In the genomic region with DNA sequence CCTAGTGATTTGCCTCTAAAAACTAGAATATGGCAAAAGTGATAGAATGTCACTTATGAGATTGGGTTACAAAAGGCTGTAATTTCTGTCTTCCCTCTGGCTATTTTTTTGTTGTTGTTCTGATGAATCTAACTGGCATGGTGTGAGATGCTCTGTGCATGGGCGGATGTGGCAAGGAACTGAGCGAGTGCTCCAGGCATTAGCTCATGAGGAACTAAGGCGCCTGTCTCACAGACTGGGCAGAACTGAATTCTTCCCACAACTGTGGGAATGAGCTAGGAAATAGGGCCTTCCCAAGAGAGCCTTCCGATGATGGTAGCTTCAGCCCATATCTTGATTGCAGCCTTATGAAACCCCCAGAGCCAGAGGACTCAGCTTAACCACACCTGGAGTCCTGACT, we compare ENCODE assay signal across 17 cellular contexts.
DNase-seq lines count a peak whose midpoint lies in the region; TF ChIP-seq lines count a peak whose summit lies in the region.
"Had no signal": no experiment of that assay in that cellular context is flagged by ENCODE, and none has a peak within 500 bp of the region (broad histone marks: within the 10 kb centered on the region; RNA-seq: fewer than 3 reads in every experiment).

No MANE protein-coding gene starts in this region.

- CTCF ChIA-PET in mammary epithelial cell (lab: Charles Lee; ENCODE audit: low non-redundant PET) = no interaction called here

- peaks cover 10% of the 10 kb centered on the region for H3K27me3 Mint-ChIP-seq in type B pancreatic cell

- H3K4me3 ChIP-seq in mammary epithelial cell (replicated peaks in 1 of 3; ENCODE audit: insufficient read depth in 1 of 3, low read depth in 2 of 3, low read length in 3 of 3) (no peak overlapping the region), skeletal muscle satellite cell (ENCODE audit: low read length) (no peak overlapping the region)
- H3K4me3 ChIP-seq: HAP-1, Peyer's patch had no signal

- H3K9ac ChIP-seq in mammary epithelial cell (ENCODE audit: insufficient read depth, low read length) (no peak overlapping the region), skeletal muscle satellite cell (ENCODE audit: low read depth, low read length) (peak overlapping the region; percentile 53)

- dilution Hi-C loops in mammary epithelial cell (cut with HindIII; ENCODE audit: low sequenced_read_pairs) = no loop called here

- no peak overlapping the region for H3K4me3 Mint-ChIP-seq in type B pancreatic cell
- H3K4me3 Mint-ChIP-seq: CD8-positive, alpha-beta T cell had no signal

- DNase-seq in EL (peak; percentile 96), LHCN-M2 (ENCODE audit: low read depth) (peak; percentile 71), mammary epithelial cell (peak; percentile 17), SIG-M5 treated with dmso at 0.1 percent for 504 hours (lab: John Stamatoyannopoulos, UW; ENCODE audit: unreplicated experiment) (no peak), type B pancreatic cell (ENCODE audit: extremely low spot score, unreplicated experiment) (no peak), NCI-H748 (lab: John Stamatoyannopoulos, UW; ENCODE audit: unreplicated experiment) (no peak)
- DNase-seq: ACHN; BE2C; CD8-positive, alpha-beta T cell; DND-41; NCI-H1092 treated with DMSO at 0.1 percent for 48 hours; NCI-H1694; Peyer's patch; SIG-M5; SW 1271 had no signal

- BruUV-seq in mammary epithelial cell (replicated peaks; lab: Mats Ljungman, UMichigan) = no TSS peak

- no peaks in the 10 kb centered on the region for H3K79me2 ChIP-seq in mammary epithelial cell (ENCODE audit: insufficient read depth, low read length)

- intact Hi-C loops in mammary epithelial cell (cut with micrococcal nuclease) = no loop called here

- peaks cover 12% of the 10 kb centered on the region for H3K4me1 Mint-ChIP-seq in type B pancreatic cell (ENCODE audit: unreplicated experiment)

- in situ Hi-C loops in mammary epithelial cell (cut with MboI; ENCODE audit: low sequenced_read_pairs in 2 of 2) = no loop called here

- no peaks in the 10 kb centered on the region for H3K4me1 ChIP-seq in mammary epithelial cell (ENCODE audit: insufficient read depth, low read length)
- H3K4me1 ChIP-seq in skeletal muscle satellite cell (ENCODE audit: control insufficient read depth, insufficient read depth, low read length) = peaks cover 17% of the 10 kb centered on the region
- H3K4me1 ChIP-seq: BE2C, HAP-1, Peyer's patch had no signal

- H3K27ac Mint-ChIP-seq in type B pancreatic cell = no peak overlapping the region
- H3K27ac Mint-ChIP-seq: CD8-positive, alpha-beta T cell had no signal

- TF ChIP-seq CTCF in mammary epithelial cell (conservative IDR thresholded peaks at IDR 0.05 in 1 of 2, IDR thresholded peaks at IDR 0.05 in 1 of 2; ENCODE audit: extremely low read depth in 1 of 2, insufficient read depth in 1 of 2, low read depth in 1 of 2, low read length in 2 of 2) (no peak), type B pancreatic cell (conservative IDR thresholded peaks at IDR 0.05) (no peak)

- H3K36me3 Mint-ChIP-seq in type B pancreatic cell = no peaks in the 10 kb centered on the region
- H3K36me3 Mint-ChIP-seq: CD8-positive, alpha-beta T cell had no signal

- H3K36me3 ChIP-seq in mammary epithelial cell (ENCODE audit: insufficient read depth, low read length) (no peaks in the 10 kb centered on the region), skeletal muscle satellite cell (ENCODE audit: insufficient read depth, low read length) (no peaks in the 10 kb centered on the region)
- H3K36me3 ChIP-seq: BE2C, HAP-1, Peyer's patch had no signal

- H3K4me2 ChIP-seq in mammary epithelial cell (ENCODE audit: insufficient read depth, low read depth, low read length) (no peak overlapping the region), skeletal muscle satellite cell (ENCODE audit: low read length) (peak overlapping the region; percentile 32)

- no peak overlapping the region for H2AFZ ChIP-seq in mammary epithelial cell (ENCODE audit: low read depth, low read length)

- H3K27me3 ChIP-seq in mammary epithelial cell (ENCODE audit: insufficient read depth, low read length) (no peaks in the 10 kb centered on the region), skeletal muscle satellite cell (ENCODE audit: control insufficient read depth, insufficient read depth, low read length) (no peaks in the 10 kb centered on the region)
- H3K27me3 ChIP-seq: BE2C, Peyer's patch had no signal

- WGBS in mammary epithelial cell (ENCODE audit: low coverage, missing lambda C conversion rate) = 45% methylated on average over 4 of the region's 4 CpGs

- H4K20me1 ChIP-seq in mammary epithelial cell (ENCODE audit: insufficient read depth, low read length) = no peaks in the 10 kb centered on the region

- no peaks in the 10 kb centered on the region for H3K9me3 ChIP-seq in mammary epithelial cell (replicated peaks; ENCODE audit: insufficient read depth, low read length)
- H3K9me3 ChIP-seq in skeletal muscle satellite cell (replicated peaks; ENCODE audit: low read length) = no peaks in the 10 kb centered on the region
- H3K9me3 ChIP-seq: BE2C, HAP-1, Peyer's patch had no signal

- H3K9me3 Mint-ChIP-seq in type B pancreatic cell = peaks cover 5% of the 10 kb centered on the region

- H3K27ac ChIP-seq in mammary epithelial cell (ENCODE audit: insufficient read depth, low read depth, low read length) = no peak overlapping the region
- H3K27ac ChIP-seq: Peyer's patch had no signal

Comparison
In these comparisons a context has a peak if more than half of its experiments do, and no peak if none do; other contexts are left out.
1. DNase-seq: peak in EL (single experiment), LHCN-M2 (single experiment) and mammary epithelial cell (single experiment); none in SIG-M5 treated with dmso at 0.1 percent for 504 hours (single experiment), type B pancreatic cell (single experiment) and NCI-H748 (single experiment).